Comparison of ENCODE assay signal across 9 cellular contexts in the genomic region with DNA sequence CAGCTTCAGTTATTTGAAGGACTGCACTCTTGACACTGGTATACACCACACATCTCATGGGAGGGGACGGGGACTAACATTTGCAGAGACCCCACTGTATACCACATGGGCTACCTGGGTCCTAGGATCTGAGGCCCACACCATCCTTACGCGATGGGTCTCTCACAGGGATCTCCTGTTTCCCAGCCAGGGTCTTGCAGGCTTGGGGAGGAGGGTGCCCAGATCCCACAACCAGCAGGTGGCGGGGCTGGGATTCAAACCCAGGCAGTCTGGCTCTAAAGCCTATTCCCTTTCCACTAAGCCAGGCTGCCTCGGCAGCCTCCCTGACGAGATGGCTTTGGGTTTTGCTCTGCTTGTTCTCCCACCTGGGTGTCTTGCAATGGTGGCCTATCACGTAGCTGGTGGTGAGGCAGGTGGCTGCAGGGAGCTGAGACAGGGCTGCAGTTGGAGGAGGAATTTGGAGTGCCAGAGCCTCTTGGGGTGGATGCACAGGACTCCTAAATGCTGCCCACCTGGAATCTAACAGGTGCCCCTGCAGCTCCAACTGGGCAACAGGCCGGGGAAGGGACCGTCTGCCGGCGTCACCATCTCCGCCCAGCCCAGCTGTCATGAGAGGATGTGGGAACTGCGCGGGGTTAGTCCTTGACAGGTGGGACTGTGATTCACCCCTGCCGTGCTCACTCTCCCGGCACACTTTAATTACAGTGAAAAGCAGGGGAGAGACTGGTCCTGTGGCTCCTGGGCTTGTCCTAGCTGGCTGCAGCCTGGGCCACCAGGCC.
DNase-seq lines count a peak whose midpoint lies in the region; ATAC-seq and TF ChIP-seq lines count a peak whose summit lies in the region.
"Had no signal": no experiment of that assay in that cellular context is flagged by ENCODE, and none has a peak within 500 bp of the region (broad histone marks: within the 10 kb centered on the region; RNA-seq: fewer than 3 reads in every experiment).

No MANE protein-coding gene starts in this region.

- H2BK120ac ChIP-seq in mesenchymal stem cell (ENCODE audit: low read depth, low read length) = no peak overlapping the region

- H3K4me2 ChIP-seq in DND-41 (ENCODE audit: insufficient read depth, low read length) (no peak overlapping the region), mesenchymal stem cell (ENCODE audit: low read length, poor library complexity, severe bottlenecking) (no peak overlapping the region)

- H3K14ac ChIP-seq in mesenchymal stem cell (ENCODE audit: low read length in 2 of 2) = no peak overlapping the region

- H3K9ac ChIP-seq in DND-41 (ENCODE audit: low read depth, low read length) (no peak overlapping the region), mesenchymal stem cell (ENCODE audit: low read length) (no peak overlapping the region)

- no peaks in the 10 kb centered on the region for H3K4me1 ChIP-seq in DND-41 (ENCODE audit: insufficient read depth, low read length)
- peaks cover 24% of the 10 kb centered on the region for H3K4me1 ChIP-seq in mesenchymal stem cell (ENCODE audit: control insufficient read depth, insufficient read depth, low read depth, low read length)
- H3K4me1 ChIP-seq: Peyer's patch had no signal

- TF ChIP-seq CTCF in DND-41 (IDR thresholded peaks at IDR 0.05; ENCODE audit: borderline replicate concordance, extremely low read depth, low read length, poor library complexity, severe bottlenecking) = peak; percentile 14
- peak; percentile 10 for TF ChIP-seq CTCF in choroid plexus epithelial cell (conservative IDR thresholded peaks at IDR 0.05; ENCODE audit: low read depth, low read length)

- no peak overlapping the region for H4K91ac ChIP-seq in mesenchymal stem cell (ENCODE audit: low read length)

- no peak overlapping the region for H2BK12ac ChIP-seq in mesenchymal stem cell (ENCODE audit: low read length in 2 of 2)

- H2AFZ ChIP-seq in DND-41 (ENCODE audit: low read depth, low read length) (no peak overlapping the region), mesenchymal stem cell (ENCODE audit: low read depth, low read length) (no peak overlapping the region)

- no peak overlapping the region for H3K4me3 ChIP-seq in DND-41 (ENCODE audit: low read depth in 1 of 2, low read length in 2 of 2)
- H3K4me3 ChIP-seq in choroid plexus epithelial cell (ENCODE audit: low read depth, low read length) = no peak overlapping the region
- H3K4me3 ChIP-seq in H7 (ENCODE audit: insufficient read depth, low read depth, low read length) = no peak overlapping the region
- no peak overlapping the region for H3K4me3 ChIP-seq in mesenchymal stem cell (ENCODE audit: insufficient read depth in 1 of 2, low read depth in 1 of 2, low read length in 2 of 2)
- H3K4me3 ChIP-seq: Peyer's patch had no signal

- no peaks in the 10 kb centered on the region for H3K79me2 ChIP-seq in DND-41 (ENCODE audit: insufficient read depth, low read length)

- DNase-seq in A172 (ENCODE audit: low spot score) (peak; percentile 55), DND-41 (no peak), NCI-H2171 treated with DMSO at 0.1 percent for 48 hours (lab: John Stamatoyannopoulos, UW) (peak; percentile 92), choroid plexus epithelial cell (ENCODE audit: low read depth) (no peak), medulla oblongata (ENCODE audit: extremely low spot score) (no peak), H7 (no peak), mesenchymal stem cell (no peak)
- DNase-seq: Peyer's patch had no signal

- H3K4ac ChIP-seq in mesenchymal stem cell (ENCODE audit: low read depth in 1 of 2, low read length in 2 of 2) = no peak overlapping the region

- no peaks in the 10 kb centered on the region for H3K79me1 ChIP-seq in mesenchymal stem cell (replicated peaks; ENCODE audit: low read length, poor library complexity, severe bottlenecking)

- no peaks in the 10 kb centered on the region; the same call in 1 of the 2 replicates for H4K20me1 ChIP-seq in DND-41 (ENCODE audit: insufficient read depth, low read length)

- peaks cover 3% of the 10 kb centered on the region for H3K9me3 ChIP-seq in DND-41 (ENCODE audit: insufficient read depth, low read length, severe bottlenecking)
- peaks cover 11% of the 10 kb centered on the region for H3K9me3 ChIP-seq in mesenchymal stem cell (ENCODE audit: control insufficient read depth, low read length)

- H4K8ac ChIP-seq in mesenchymal stem cell (ENCODE audit: low read length) = no peak overlapping the region

- H3K18ac ChIP-seq in mesenchymal stem cell (ENCODE audit: low read depth in 1 of 2, low read length in 2 of 2) = no peak overlapping the region

- no peak overlapping the region for H3K27ac ChIP-seq in DND-41 (ENCODE audit: low read length)
- H3K27ac ChIP-seq in mesenchymal stem cell (ENCODE audit: low read length, poor library complexity, severe bottlenecking) = no peak overlapping the region
- H3K27ac ChIP-seq: Peyer's patch had no signal

- no peak overlapping the region for H3K23ac ChIP-seq in mesenchymal stem cell (ENCODE audit: low read length in 2 of 2)

- no peak overlapping the region for H2BK15ac ChIP-seq in mesenchymal stem cell (ENCODE audit: low read depth, poor library complexity, severe bottlenecking)

- WGBS in mesenchymal stem cell = 83% methylated on average over 15 of the region's 16 CpGs

- H2BK5ac ChIP-seq in mesenchymal stem cell (ENCODE audit: low read depth, low read length, poor library complexity, severe bottlenecking) = no peak overlapping the region

- H2AK5ac ChIP-seq in mesenchymal stem cell (ENCODE audit: low read length, severe bottlenecking) = no peak overlapping the region

- H3K36me3 ChIP-seq in DND-41 (ENCODE audit: insufficient read depth, low read length) (no peaks in the 10 kb centered on the region), H7 (replicated peaks; ENCODE audit: control insufficient read depth, insufficient read depth, low read length) (no peaks in the 10 kb centered on the region), mesenchymal stem cell (ENCODE audit: control insufficient read depth in 1 of 2, insufficient read depth in 2 of 2, low read depth in 1 of 2, low read length in 2 of 2) (no peaks in the 10 kb centered on the region)
- H3K36me3 ChIP-seq: Peyer's patch had no signal

- no peaks in the 10 kb centered on the region for H3K27me3 ChIP-seq in DND-41 (ENCODE audit: insufficient read depth, low read length, poor library complexity)
- H3K27me3 ChIP-seq in H7 (ENCODE audit: control insufficient read depth, insufficient read depth, low read length) = no peaks in the 10 kb centered on the region
- peaks cover 26 to 35% of the 10 kb centered on the region in 2 experiments for H3K27me3 ChIP-seq in mesenchymal stem cell (ENCODE audit: control insufficient read depth in 1 of 2, insufficient read depth in 1 of 2, low read length in 2 of 2)
- H3K27me3 ChIP-seq: Peyer's patch had no signal

- ATAC-seq in DND-41 (ENCODE audit: insufficient read depth, low read depth) = no peak
- ATAC-seq in HG03039 (IDR thresholded peaks at IDR 0.05; ENCODE audit: unreplicated experiment) = no peak

Comparison
In these comparisons a context has a peak if more than half of its experiments do, and no peak if none do; other contexts are left out.
1. DNase-seq: peak in A172 (single experiment) and NCI-H2171 treated with DMSO at 0.1 percent for 48 hours (single experiment); none in DND-41 (single experiment), choroid plexus epithelial cell (single experiment), medulla oblongata (single experiment), H7 (single experiment) and mesenchymal stem cell (single experiment).